In the genomic region with DNA sequence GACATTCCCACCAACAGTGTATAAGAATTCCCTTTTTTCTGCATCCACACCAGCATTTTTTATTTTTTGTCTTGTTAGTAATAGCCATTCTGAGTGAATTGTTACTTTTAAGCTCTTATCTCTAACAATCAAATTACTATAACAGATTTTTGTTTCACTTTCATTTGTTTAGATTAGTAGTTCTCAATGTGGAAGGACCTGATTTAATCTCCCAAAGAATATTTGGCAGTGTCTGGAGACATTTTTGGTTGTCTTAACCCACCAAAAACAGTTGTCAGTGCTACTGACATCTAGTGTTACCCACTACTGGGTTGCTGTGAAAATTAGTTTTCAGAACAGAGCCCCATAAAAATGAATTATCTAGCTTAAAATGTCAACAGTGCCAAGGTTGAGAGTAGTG, we compare ENCODE assay signal across 17 cellular contexts. TPM values are rescaled to one million over a fixed set of nuclear protein-coding genes. Genes with fewer than 3 reads are reported as not detected.
DNase-seq lines count a peak whose midpoint lies in the region; ATAC-seq and TF ChIP-seq lines count a peak whose summit lies in the region.
"Had no signal": no experiment of that assay in that cellular context is flagged by ENCODE, and none has a peak within 500 bp of the region (broad histone marks: within the 10 kb centered on the region; RNA-seq: fewer than 3 reads in every experiment).

No MANE protein-coding gene starts in this region.

- DNase-seq in CD4-positive, CD25-positive, alpha-beta regulatory T cell: peak in 1 of 3 donors; percentile 17
- DNase-seq in DND-41 (no peak), memory B cell (ENCODE audit: low spot score in 2 of 2) (no peak), H7 (no peak), left colon (no peak), erythroblast (lab: John Stamatoyannopoulos, UW) (no peak)
- DNase-seq: heart left ventricle; islet precursor cell; midbrain; NCI-H2107; NCI-H69; nucleus accumbens; stimulated activated CD4-positive, alpha-beta T cell treated with anti-CD3 and anti-CD28 coated beads, Interleukin-4, amount 100 ng/mL, for 24 hours; thyroid gland had no signal

- H3K4me3 ChIP-seq in CD4-positive, CD25-positive, alpha-beta regulatory T cell (ENCODE audit: low read depth, low read length): peak overlapping the region; percentile 49
- no peak overlapping the region for H3K4me3 ChIP-seq in DND-41 (ENCODE audit: low read depth in 1 of 2, low read length in 2 of 2)
- no peak overlapping the region for H3K4me3 ChIP-seq in H7 (ENCODE audit: insufficient read depth, low read depth, low read length)
- H3K4me3 ChIP-seq: BLaER1 treated with 17β-estradiol and CSF1 and Interleukin-3, amounts not matched to agents 10 nM and 100 nM; coronary artery; thyroid gland had no signal

- TF ChIP-seq CTCF in DND-41 (IDR thresholded peaks at IDR 0.05; ENCODE audit: borderline replicate concordance, extremely low read depth, low read length, poor library complexity, severe bottlenecking): peak; percentile 32

- no peak overlapping the region for H2AFZ ChIP-seq in DND-41 (ENCODE audit: low read depth, low read length)

- no peak for TF ChIP-seq POLR2A in erythroblast (IDR thresholded peaks at IDR 0.05; ENCODE audit: low read length)

- peaks cover 0 to 1% (median 0%) of the 10 kb centered on the region in 7 donors for H3K9me3 Mint-ChIP-seq in CD4-positive, CD25-positive, alpha-beta regulatory T cell
- no peaks in the 10 kb centered on the region for H3K9me3 Mint-ChIP-seq in activated T-helper 17 cell treated with anti-CD3 and anti-CD28 coated beads, Interleukin-2, amount 50 U/mL, for 72 hours
- H3K9me3 Mint-ChIP-seq in memory B cell: no peaks in the 10 kb centered on the region

- H3K4me1 ChIP-seq in CD4-positive, CD25-positive, alpha-beta regulatory T cell (ENCODE audit: control insufficient read depth, insufficient read depth, low read length, poor library complexity, severe bottlenecking): peaks cover 8% of the 10 kb centered on the region
- peaks cover 33% of the 10 kb centered on the region for H3K4me1 ChIP-seq in DND-41 (ENCODE audit: insufficient read depth, low read length)

- no peaks in the 10 kb centered on the region for H3K27me3 Mint-ChIP-seq in CD4-positive, CD25-positive, alpha-beta regulatory T cell
- no peaks in the 10 kb centered on the region for H3K27me3 Mint-ChIP-seq in activated T-helper 17 cell treated with anti-CD3 and anti-CD28 coated beads, Interleukin-2, amount 50 U/mL, for 72 hours
- no peaks in the 10 kb centered on the region for H3K27me3 Mint-ChIP-seq in memory B cell

- H3K9ac ChIP-seq in DND-41 (ENCODE audit: low read depth, low read length): no peak overlapping the region
- H3K9ac ChIP-seq: BLaER1 treated with 17β-estradiol and CSF1 and Interleukin-3, amounts not matched to agents 10 nM and 100 nM had no signal

- peaks cover 11 to 16% (median 15%) of the 10 kb centered on the region in 4 donors for H3K4me1 Mint-ChIP-seq in CD4-positive, CD25-positive, alpha-beta regulatory T cell
- peaks cover 13% of the 10 kb centered on the region for H3K4me1 Mint-ChIP-seq in activated T-helper 17 cell treated with anti-CD3 and anti-CD28 coated beads, Interleukin-2, amount 50 U/mL, for 72 hours
- peaks cover 18% of the 10 kb centered on the region for H3K4me1 Mint-ChIP-seq in memory B cell

- intact Hi-C loops in left colon (cut with DNase I, micrococcal nuclease): no loop called here

- H3K36me3 Mint-ChIP-seq in CD4-positive, CD25-positive, alpha-beta regulatory T cell: peaks cover 21% of the 10 kb centered on the region
- H3K36me3 Mint-ChIP-seq in activated T-helper 17 cell treated with anti-CD3 and anti-CD28 coated beads, Interleukin-2, amount 50 U/mL, for 72 hours (ENCODE audit: low read depth): peaks cover 17% of the 10 kb centered on the region
- peaks cover 13% of the 10 kb centered on the region for H3K36me3 Mint-ChIP-seq in memory B cell

- no peaks in the 10 kb centered on the region for H4K20me1 ChIP-seq in DND-41 (ENCODE audit: insufficient read depth, low read length)

- H3K27ac ChIP-seq in CD4-positive, CD25-positive, alpha-beta regulatory T cell (ENCODE audit: insufficient read depth, low read length, poor library complexity, severe bottlenecking): no peak overlapping the region
- H3K27ac ChIP-seq in DND-41 (ENCODE audit: low read length): peak overlapping the region; percentile 65
- H3K27ac ChIP-seq: BLaER1 treated with 17β-estradiol and CSF1 and Interleukin-3, amounts not matched to agents 10 nM and 100 nM; coronary artery; thyroid gland had no signal

- peak overlapping the region; percentile 34 for H3K4me2 ChIP-seq in DND-41 (ENCODE audit: insufficient read depth, low read length)
- H3K4me2 ChIP-seq: BLaER1 treated with 17β-estradiol and CSF1 and Interleukin-3, amounts not matched to agents 10 nM and 100 nM had no signal

- H3K36me3 ChIP-seq in CD4-positive, CD25-positive, alpha-beta regulatory T cell (ENCODE audit: control insufficient read depth, insufficient read depth, low read length): no peaks in the 10 kb centered on the region
- H3K36me3 ChIP-seq in DND-41 (ENCODE audit: insufficient read depth, low read length) (peaks cover 50% of the 10 kb centered on the region), H7 (replicated peaks; ENCODE audit: control insufficient read depth, insufficient read depth, low read length) (no peaks in the 10 kb centered on the region; the same call in 1 of the 2 replicates)
- H3K36me3 ChIP-seq: thyroid gland had no signal

- no peaks in the 10 kb centered on the region for H3K9me3 ChIP-seq in CD4-positive, CD25-positive, alpha-beta regulatory T cell (ENCODE audit: control insufficient read depth in 2 of 2, low read length in 2 of 2)
- no peaks in the 10 kb centered on the region for H3K9me3 ChIP-seq in DND-41 (ENCODE audit: insufficient read depth, low read length, severe bottlenecking)
- H3K9me3 ChIP-seq: heart left ventricle, thyroid gland had no signal

- ATAC-seq in CD4-positive, CD25-positive, alpha-beta regulatory T cell (ENCODE audit: low read depth in 2 of 2): no peak
- ATAC-seq in DND-41 (ENCODE audit: insufficient read depth, low read depth) (peak; percentile 66), memory B cell (ENCODE audit: low read depth) (no peak), left colon (no peak)
- no peak for ATAC-seq in activated T-helper 17 cell treated with anti-CD3 and anti-CD28 coated beads, Interleukin-2, amount 50 U/mL, for 72 hours (replicated peaks)

- H3K27ac Mint-ChIP-seq in CD4-positive, CD25-positive, alpha-beta regulatory T cell: peak overlapping the region in 2 of 3 donors; percentile 49 to 63
- H3K27ac Mint-ChIP-seq in activated T-helper 17 cell treated with anti-CD3 and anti-CD28 coated beads, Interleukin-2, amount 50 U/mL, for 72 hours: peak overlapping the region; percentile 20
- H3K27ac Mint-ChIP-seq in memory B cell: peak overlapping the region; percentile 23

- no peaks in the 10 kb centered on the region for H3K27me3 ChIP-seq in CD4-positive, CD25-positive, alpha-beta regulatory T cell (ENCODE audit: control insufficient read depth, insufficient read depth, low read length)
- H3K27me3 ChIP-seq in DND-41 (ENCODE audit: insufficient read depth, low read length, poor library complexity) (no peaks in the 10 kb centered on the region), H7 (ENCODE audit: control insufficient read depth, insufficient read depth, low read length) (no peaks in the 10 kb centered on the region)
- H3K27me3 ChIP-seq: BLaER1 treated with 17β-estradiol and CSF1 and Interleukin-3, amounts not matched to agents 10 nM and 100 nM; heart left ventricle; thyroid gland had no signal

- peak overlapping the region in 2 of 4 donors; percentile 3 to 77 for H3K4me3 Mint-ChIP-seq in CD4-positive, CD25-positive, alpha-beta regulatory T cell
- peak overlapping the region; percentile 32 for H3K4me3 Mint-ChIP-seq in activated T-helper 17 cell treated with anti-CD3 and anti-CD28 coated beads, Interleukin-2, amount 50 U/mL, for 72 hours
- peak overlapping the region; percentile 14 for H3K4me3 Mint-ChIP-seq in memory B cell

- peaks cover 99% of the 10 kb centered on the region for H3K79me2 ChIP-seq in DND-41 (ENCODE audit: insufficient read depth, low read length)

RNA-seq across cellular contexts. Expression of a gene that starts 37.9 kb away (rescaled TPM):
- total RNA-seq in CD4-positive, CD25-positive, alpha-beta regulatory T cell: 14.9 TPM
- 1 to 10 TPM in 3 of 4 donors, under 1 TPM in 1; 0.79 to 1.9 (median 1.4) TPM for polyA plus RNA-seq in CD4-positive, CD25-positive, alpha-beta regulatory T cell
- total RNA-seq in activated T-helper 17 cell treated with anti-CD3 and anti-CD28 coated beads, Interleukin-2, amount 50 U/mL, for 72 hours: 10 to 100 TPM; 14.1 to 14.9 TPM
- 32.7 and 38.4 TPM in 2 replicates for total RNA-seq in H7 (2014; rRNA removed; shearing (Covaris generic))
- total RNA-seq in left colon: 10 to 100 TPM; 37.2 to 37.8 TPM
